ENCODE assay signal across 10 cellular contexts in the genomic region with DNA sequence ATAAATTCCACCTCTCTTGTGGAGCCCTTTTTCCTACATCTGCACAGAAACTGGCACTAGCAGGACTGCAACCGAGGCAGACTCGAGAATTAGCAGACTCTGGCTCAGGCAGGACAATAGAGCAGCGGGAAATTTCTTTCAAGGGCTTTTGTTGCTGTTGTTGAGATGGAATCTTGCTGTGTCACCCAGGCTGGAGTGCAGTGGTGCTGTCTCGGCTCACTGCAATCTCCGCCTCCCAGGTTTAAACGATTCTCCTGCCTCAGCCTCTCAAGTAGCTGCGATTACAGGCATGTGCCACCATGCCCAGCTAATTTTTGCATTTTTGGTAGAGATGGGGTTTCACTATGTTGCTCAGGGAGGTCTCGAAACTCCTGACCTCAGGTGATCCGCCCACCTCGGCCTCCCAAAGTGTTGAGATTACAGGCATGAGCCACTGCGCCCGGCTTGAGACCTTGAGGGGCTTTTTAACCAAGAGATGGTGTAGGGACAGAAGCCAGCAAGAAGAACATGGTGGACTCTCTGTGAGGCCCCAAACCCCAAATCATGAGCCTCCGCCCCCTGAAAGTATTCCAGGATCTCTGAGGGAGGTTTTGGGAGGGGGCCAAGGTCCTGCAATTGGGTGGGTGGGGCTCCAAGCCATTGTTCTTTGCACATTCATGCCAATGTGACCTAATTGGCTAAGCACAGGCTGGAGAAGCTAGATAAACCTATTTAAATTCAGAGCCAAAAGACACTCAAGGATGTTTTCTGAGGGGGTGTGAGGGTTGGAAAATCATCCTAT. TPM values are rescaled to one million over a fixed set of nuclear protein-coding genes. Genes with fewer than 3 reads are reported as not detected.
DNase-seq lines count a peak whose midpoint lies in the region; FAIRE-seq and TF ChIP-seq lines count a peak whose summit lies in the region.
"Had no signal": no experiment of that assay in that cellular context is flagged by ENCODE, and none has a peak within 500 bp of the region (broad histone marks: within the 10 kb centered on the region; RNA-seq: fewer than 3 reads in every experiment).

No MANE protein-coding gene starts in this region.

- H3K14ac ChIP-seq in H1 (ENCODE audit: insufficient read length) (no peak overlapping the region), trophoblast cell (ENCODE audit: low read length) (no peak overlapping the region)

- 0 out of 2 replicates have a peak overlapping the region, but pooled peaks have one; percentile 24 for H2BK20ac ChIP-seq in H1 (ENCODE audit: low read length)

- H3K4ac ChIP-seq in H1 (replicated peaks; ENCODE audit: insufficient read length, low read depth, low read length) (no peak overlapping the region), trophoblast cell (ENCODE audit: low read depth, low read length) (no peak overlapping the region)

- H3K23ac ChIP-seq in H1 (ENCODE audit: insufficient read length) (no peak overlapping the region), trophoblast cell (ENCODE audit: low read length) (no peak overlapping the region)

- in situ Hi-C loops in HAP-1 (cut with MboI; ENCODE audit: low sequenced_read_pairs): loop anchor here (5.0 kb wide), 2 partner anchors 53 to 433 kb away; no protein-coding TSS in a partner anchor

- TF ChIP-seq EP300 in H1 (IDR thresholded peaks at IDR 0.05; ENCODE audit: borderline replicate concordance in 1 of 2, low read depth in 2 of 2, low read length in 2 of 2): no peak

- H3K27ac ChIP-seq in H1 (ENCODE audit: low read depth, low read length): peak overlapping the region; percentile 67; the same call in 1 of the 2 replicates
- H3K27ac ChIP-seq in trophoblast cell (ENCODE audit: low read depth, low read length): peak overlapping the region; percentile 61
- H3K27ac ChIP-seq: HL-60 had no signal

- no peaks in the 10 kb centered on the region for H3K79me1 ChIP-seq in H1 (ENCODE audit: low read depth, low read length)
- H3K79me1 ChIP-seq in trophoblast cell (ENCODE audit: low read length): peaks cover 2% of the 10 kb centered on the region

- POLR2A ChIA-PET in H1 (lab: Charles Lee; ENCODE audit: partially characterized antibody): interaction anchor here (0.8 to 6.8 kb wide), 10 partner anchors 12 to 224 kb away, joined by 3 to 102 read pairs (median 4); a partner anchor contains a TSS

- H4K20me1 ChIP-seq in H1 (replicated peaks in 1 of 2; ENCODE audit: control insufficient read depth in 1 of 2, insufficient read depth in 2 of 2, low read length in 2 of 2): no peaks in the 10 kb centered on the region

- DNase-seq in HAP-1 (ENCODE audit: low spot score in 2 of 2) (peak; percentile 41 to 53), NCI-H2196 treated with DMSO at 0.1 percent for 48 hours (lab: John Stamatoyannopoulos, UW; ENCODE audit: unreplicated experiment) (peak; percentile 27), H1 (ENCODE audit: low read depth in 1 of 2, low spot score in 2 of 2) (peak in 1 of 2 experiments; percentile 62), trophoblast cell (no peak), foreskin melanocyte (no peak), NCI-H526 treated with DMSO at 0.1 percent for 48 hours (lab: John Stamatoyannopoulos, UW) (no peak), SW 1271 (lab: John Stamatoyannopoulos, UW) (no peak)
- DNase-seq: natural killer cell; stimulated activated naive B cell treated with anti-CD40 and anti-IgM and Interleukin-4, amounts not matched to agents 10 μg/mL and 1 μg/mL and 100 μg/mL, for 72 hours had no signal

- H3K79me2 ChIP-seq in H1 (ENCODE audit: control insufficient read depth in 1 of 2, insufficient read depth in 2 of 2, low read length in 2 of 2): no peaks in the 10 kb centered on the region
- H3K79me2 ChIP-seq in trophoblast cell (ENCODE audit: control insufficient read depth, insufficient read depth, low read length, poor library complexity): no peaks in the 10 kb centered on the region

- no peaks in the 10 kb centered on the region for H3K27me3 ChIP-seq in HAP-1 (ENCODE audit: low read depth)
- no peaks in the 10 kb centered on the region for H3K27me3 ChIP-seq in H1 (replicated peaks in 1 of 4; ENCODE audit: control insufficient read depth in 3 of 4, extremely low read depth in 1 of 4, insufficient read depth in 3 of 4, low read length in 3 of 4)
- H3K27me3 ChIP-seq in trophoblast cell (ENCODE audit: insufficient read depth, low read length): no peaks in the 10 kb centered on the region

- H3K4me2 ChIP-seq in H1 (ENCODE audit: insufficient read depth in 1 of 2, low read depth in 2 of 2, low read length in 2 of 2): peak overlapping the region; percentile 43 to 63
- H3K4me2 ChIP-seq in trophoblast cell (ENCODE audit: low read length): peak overlapping the region; percentile 18

- peak overlapping the region in 1 of 4 experiments; percentile 26; a peak in 1 of 7 replicates for H3K9ac ChIP-seq in H1 (replicated peaks in 1 of 4; ENCODE audit: extremely low read depth in 1 of 4, low read depth in 3 of 4, low read length in 3 of 4)
- no peak overlapping the region for H3K9ac ChIP-seq in trophoblast cell (ENCODE audit: low read length)

- H3K18ac ChIP-seq in H1 (ENCODE audit: extremely low read depth, low read length) (peak overlapping the region; percentile 83), trophoblast cell (ENCODE audit: low read length) (no peak overlapping the region)

- 49% methylated on average over 13 of the region's 13 CpGs; no CpG with 5 or more reads in 1 of the 2 experiments for WGBS in H1 (ENCODE audit: extremely low coverage in 1 of 2, insufficient coverage in 1 of 2, insufficient read length in 1 of 2, insufficient replicate concordance in 2 of 2, low coverage in 1 of 2, low lambda C conversion rate in 2 of 2, missing lambda C conversion rate in 1 of 2), 2 experiments
- no CpG with 5 or more reads among the region's 13 CpGs for WGBS in trophoblast cell (ENCODE audit: extremely low coverage, insufficient coverage, insufficient read length)

- no peaks in the 10 kb centered on the region for H3K9me3 ChIP-seq in HAP-1
- H3K9me3 ChIP-seq in H1 (ENCODE audit: insufficient read depth in 2 of 2, low read depth in 1 of 2, low read length in 1 of 2): no peaks in the 10 kb centered on the region
- H3K9me3 ChIP-seq in trophoblast cell (ENCODE audit: insufficient read depth, low read depth, low read length): no peaks in the 10 kb centered on the region

- H2AFZ ChIP-seq in H1 (ENCODE audit: low read length): no peak overlapping the region
- H2AFZ ChIP-seq in trophoblast cell (ENCODE audit: insufficient read depth, low read length, poor library complexity): peak overlapping the region; percentile 52

- no peak for TF ChIP-seq POLR2A in H1 (IDR thresholded peaks at IDR 0.05; ENCODE audit: control extremely low read depth in 1 of 2, low read depth in 2 of 2, low read length in 2 of 2)

- peak overlapping the region; percentile 80; the same call in 1 of the 2 replicates for H2BK5ac ChIP-seq in H1 (ENCODE audit: low read depth, low read length)
- H2BK5ac ChIP-seq in trophoblast cell (ENCODE audit: low read depth, low read length, poor library complexity): no peak overlapping the region

- H2BK120ac ChIP-seq in H1 (replicated peaks; ENCODE audit: low read depth, low read length) (no peak overlapping the region), trophoblast cell (ENCODE audit: insufficient read depth, low read length, poor library complexity) (peak overlapping the region; percentile 53)

- no peaks in the 10 kb centered on the region; the same call in 1 of the 2 replicates for H3K23me2 ChIP-seq in H1 (ENCODE audit: low read depth, low read length)

- no peaks in the 10 kb centered on the region for H3K36me3 ChIP-seq in HAP-1 (replicated peaks)
- H3K36me3 ChIP-seq in H1 (ENCODE audit: control insufficient read depth in 2 of 4, insufficient read depth in 4 of 4, low read length in 3 of 4): no peaks in the 10 kb centered on the region
- no peaks in the 10 kb centered on the region for H3K36me3 ChIP-seq in trophoblast cell (ENCODE audit: control insufficient read depth in 1 of 2, insufficient read depth in 2 of 2, low read length in 2 of 2)

- H4K8ac ChIP-seq in H1 (ENCODE audit: extremely low read depth, insufficient read depth, low read length): no peak overlapping the region
- H4K8ac ChIP-seq in trophoblast cell (ENCODE audit: low read depth, low read length): peak overlapping the region; percentile 33

- H3K4me1 ChIP-seq in HAP-1 (peaks cover 11% of the 10 kb centered on the region), H1 (replicated peaks in 1 of 4; ENCODE audit: control insufficient read depth in 3 of 4, insufficient read depth in 4 of 4, low read length in 3 of 4) (peaks cover 0 to 18% (median 8%) of the 10 kb centered on the region in 4 experiments; a peak in 6 of 7 replicates), trophoblast cell (ENCODE audit: control insufficient read depth in 1 of 2, insufficient read depth in 2 of 2, low read length in 2 of 2) (peaks cover 12 to 17% of the 10 kb centered on the region in 2 experiments)

- no peak overlapping the region; the same call in 1 of the 2 replicates for H2BK15ac ChIP-seq in H1 (ENCODE audit: low read length)

- H2AK5ac ChIP-seq in H1 (ENCODE audit: low read depth, low read length) (peak overlapping the region; percentile 72; the same call in 1 of the 2 replicates), trophoblast cell (ENCODE audit: low read length) (peak overlapping the region; percentile 26)

- TF ChIP-seq RAD21 in H1 (IDR thresholded peaks at IDR 0.05 in 1 of 2, conservative IDR thresholded peaks at IDR 0.05 in 1 of 2; ENCODE audit: low read depth in 2 of 2, low read length in 2 of 2): no peak; a peak in 1 of 4 replicates

- no peak overlapping the region for H3K56ac ChIP-seq in H1 (replicated peaks; ENCODE audit: insufficient read length, low read depth, low read length)

- no peak for FAIRE-seq in H1 (lab: Jason Lieb, UNC)

- H3K4me3 ChIP-seq in HAP-1 (no peak overlapping the region), H1 (ENCODE audit: extremely low read depth in 1 of 4, insufficient read depth in 2 of 4, low read depth in 3 of 4, low read length in 4 of 4) (peak overlapping the region in 1 of 4 experiments; percentile 3; a peak in 1 of 8 replicates), trophoblast cell (ENCODE audit: low read depth, low read length) (no peak overlapping the region)

- H4K12ac ChIP-seq in trophoblast cell (ENCODE audit: low read depth, low read length): no peak overlapping the region

- H4K91ac ChIP-seq in H1 (replicated peaks; ENCODE audit: insufficient read length, low read length) (no peak overlapping the region), trophoblast cell (ENCODE audit: low read depth, low read length) (peak overlapping the region; percentile 86)

- no peak for TF ChIP-seq CTCF in H1 (IDR thresholded peaks at IDR 0.05; ENCODE audit: control extremely low read depth in 1 of 3, insufficient read depth in 1 of 3, low read depth in 1 of 3, low read length in 3 of 3)

- H4K5ac ChIP-seq in H1 (ENCODE audit: insufficient read length, low read depth, low read length): peak overlapping the region; percentile 41

- CTCF ChIA-PET in H1 (lab: Charles Lee; ENCODE audit: partially characterized antibody): interaction anchor here (0.7 to 7.5 kb wide), 30 partner anchors 10 to 425 kb away, joined by 3 to 97 read pairs (median 5); no protein-coding TSS in a partner anchor

- H2BK12ac ChIP-seq in H1 (ENCODE audit: low read depth, low read length) (peak overlapping the region; percentile 94), trophoblast cell (ENCODE audit: low read length) (peak overlapping the region; percentile 76)

RNA-seq across cellular contexts. Expression of a gene that starts 34.6 kb away (rescaled TPM):
- 212 and 218 TPM in 2 replicates for total RNA-seq in H1 (2021; fragmentation: NEBNext Ultra II Directional; extraction: Animal tissue kit (Norgen Biotek cat#: 25700))
- 37.7 and 40.3 TPM in 2 replicates for polyA plus RNA-seq in H1 (2011; rRNA removed)
- 103 TPM for polyA plus RNA-seq in H1 (2011; cell fraction: cytosol; rRNA removed)
- 30.8 TPM for polyA plus RNA-seq in H1 (2011; cell fraction: nucleus; rRNA removed)
- polyA plus RNA-seq in H1 (2012, experiment 1 of 2): 108 to 225 TPM (median 124 TPM) in 4 replicates
- polyA plus RNA-seq in H1 (2012, experiment 2 of 2): 45.3 TPM
- polyA plus RNA-seq in H1 (2013, experiment 1 of 2): 257 TPM
- 290 TPM for polyA plus RNA-seq in H1 (2013, experiment 2 of 2)
- 52.2 and 54.2 TPM in 2 replicates for polyA minus RNA-seq in H1 (2011; rRNA and poly(A)+ RNA removed)
- polyA minus RNA-seq in H1 (2011; cell fraction: cytosol; rRNA and poly(A)+ RNA removed): 99.4 TPM
- 42.2 TPM for polyA minus RNA-seq in H1 (2011; cell fraction: nucleus; rRNA and poly(A)+ RNA removed)
- 144 and 148 TPM in 2 replicates for polyA plus RNA-seq in trophoblast cell (2013)
- total RNA-seq: natural killer cell had no signal

Comparison
In these comparisons a context has a peak if more than half of its experiments do, and no peak if none do; other contexts are left out.
1. DNase-seq: peak in HAP-1 (2 of 2) and NCI-H2196 treated with DMSO at 0.1 percent for 48 hours (single experiment); none in trophoblast cell (0 of 2), foreskin melanocyte (single experiment), NCI-H526 treated with DMSO at 0.1 percent for 48 hours (single experiment) and SW 1271 (0 of 2).